ENCODE assay signal across 23 cellular contexts in the genomic region with DNA sequence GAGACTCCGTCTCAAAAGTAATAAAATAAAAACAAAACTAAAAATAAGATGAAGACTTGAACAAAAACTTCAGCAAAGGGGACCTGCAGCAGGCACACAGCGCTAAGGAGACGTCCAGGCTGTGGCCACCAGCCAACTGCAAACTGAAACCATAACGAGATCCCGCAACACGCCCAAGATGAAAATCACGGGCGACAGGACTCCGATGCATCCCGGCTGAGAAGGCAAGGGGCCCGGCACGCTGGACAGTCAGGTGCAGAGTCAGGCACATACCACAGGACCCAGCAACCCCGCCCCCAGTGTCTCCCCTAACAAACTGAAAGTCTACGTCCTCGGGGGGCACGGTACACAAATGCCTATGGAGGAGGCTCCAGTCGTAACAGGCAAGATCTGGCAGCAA. TPM values are rescaled to one million over a fixed set of nuclear protein-coding genes. Genes with fewer than 3 reads are reported as not detected.
"Had no signal": no experiment of that assay in that cellular context is flagged by ENCODE, and none has a peak within 500 bp of the region (broad histone marks: within the 10 kb centered on the region; RNA-seq: fewer than 3 reads in every experiment).

No MANE protein-coding gene starts in this region.

- H3K9me3 ChIP-seq: esophagus muscularis mucosa, left lung, prostate gland, vagina had no signal

- H3K9me3 Mint-ChIP-seq: memory B cell; neural crest cell; stimulated activated naive CD8-positive, alpha-beta T cell treated with anti-CD3 and anti-CD28 coated beads, Interleukin-15, Interleukin-2, amounts not matched to agents 100 ng/mL and 50 ng/mL, for 24 hours had no signal

- DNase-seq: activated CD4-positive, alpha-beta T cell treated with anti-CD3 and anti-CD28 coated beads, Interleukin-2, amount 50 U/mL, for 1 hour; activated CD4-positive, CD25-positive, alpha-beta regulatory T cell treated with anti-CD3 and anti-CD28 coated beads, Interleukin-2, amount 50 U/mL, for 72 hours; activated CD8-positive, alpha-beta memory T cell treated with anti-CD3 and anti-CD28 coated beads for 24 hours; activated CD8-positive, alpha-beta memory T cell treated with anti-CD3 and anti-CD28 coated beads, Interleukin-2, amount 50 U/mL, for 48 hours; activated effector memory CD4-positive, alpha-beta T cell treated with Interleukin-2 at 50 U/mL for 16 hours; activated naive CD4-positive, alpha-beta T cell treated with anti-CD3 and anti-CD28 coated beads, Interleukin-2, amount 50 U/mL, for 16 hours; activated T-cell treated with anti-CD3 and anti-CD28 coated beads, Interleukin-2, amount 50 U/mL, for 48 hours; effector CD4-positive, alpha-beta T cell; right cardiac atrium; small intestine; stimulated activated CD4-positive, alpha-beta T cell treated with anti-CD3 and anti-CD28 coated beads, Interleukin-15, amount 100 ng/mL, for 24 hours; stimulated activated CD4-positive, alpha-beta T cell treated with anti-CD3 and anti-CD28 coated beads, Interleukin-2, amount 100 ng/mL, for 48 hours; T-helper 17 cell; trophoblast cell had no signal

- H3K4me1 Mint-ChIP-seq: memory B cell, neural crest cell, T-helper 17 cell had no signal

- H3K4me3 Mint-ChIP-seq: memory B cell; neural crest cell; stimulated activated naive CD8-positive, alpha-beta T cell treated with anti-CD3 and anti-CD28 coated beads, Interleukin-15, Interleukin-2, amounts not matched to agents 100 ng/mL and 50 ng/mL, for 24 hours; T-helper 17 cell had no signal

- H3K4me3 ChIP-seq: esophagus muscularis mucosa, left lung, prostate gland, vagina had no signal

- ATAC-seq: left lung, right cardiac atrium, T-helper 17 cell had no signal

- H3K27ac Mint-ChIP-seq: memory B cell; stimulated activated naive CD8-positive, alpha-beta T cell treated with anti-CD3 and anti-CD28 coated beads, Interleukin-15, Interleukin-2, amounts not matched to agents 100 ng/mL and 50 ng/mL, for 24 hours; T-helper 17 cell had no signal

- H3K36me3 ChIP-seq: prostate gland had no signal

- H3K36me3 Mint-ChIP-seq: memory B cell had no signal

- H3K27ac ChIP-seq: esophagus muscularis mucosa, left lung, prostate gland, vagina, VCaP had no signal

- H3K4me1 ChIP-seq: esophagus muscularis mucosa, left lung, prostate gland, vagina had no signal

- H3K27me3 ChIP-seq: esophagus muscularis mucosa, left lung, vagina had no signal

- H3K27me3 Mint-ChIP-seq: memory B cell; stimulated activated naive CD8-positive, alpha-beta T cell treated with anti-CD3 and anti-CD28 coated beads, Interleukin-15, Interleukin-2, amounts not matched to agents 100 ng/mL and 50 ng/mL, for 24 hours; T-helper 17 cell had no signal

RNA-seq across cellular contexts. Expression of a gene that starts 34.3 kb away (rescaled TPM):
- total RNA-seq: cerebellum had no signal
